ENCODE assay signal across 24 cellular contexts in genomic region chr2:120641366-120641771, GRCh38.
DNase-seq lines count a peak whose midpoint lies in the region; ATAC-seq and TF ChIP-seq lines count a peak whose summit lies in the region.
"Had no signal": no experiment of that assay in that cellular context is flagged by ENCODE, and none has a peak within 500 bp of the region (broad histone marks: within the 10 kb centered on the region; RNA-seq: fewer than 3 reads in every experiment).

No MANE protein-coding gene starts in this region.

- ATAC-seq in sciatic nerve: peak; percentile 51
- ATAC-seq: GM12878, K562, left lobe of liver, T-cell had no signal

- intact Hi-C loops in sciatic nerve (cut with DNase I): loop anchor here (5.0 kb wide), 1 partner anchor 709 kb away; no protein-coding TSS in a partner anchor

- no peak for TF ChIP-seq CTCF in fibroblast of pulmonary artery (IDR thresholded peaks at IDR 0.05; ENCODE audit: low read length, missing control alignments)

- DNase-seq in GM03348 (ENCODE audit: low spot score): peak; percentile 66
- peak; percentile 9 for DNase-seq in amniotic epithelial cell (ENCODE audit: low read depth)
- DNase-seq in fibroblast of pulmonary artery (ENCODE audit: low read depth): peak; percentile 60
- DNase-seq in sciatic nerve (ENCODE audit: low spot score): no peak
- no peak for DNase-seq in AML-193 (lab: John Stamatoyannopoulos, UW)
- no peak for DNase-seq in activated CD4-positive, CD25-positive, alpha-beta regulatory T cell treated with anti-CD3 and anti-CD28 coated beads, Interleukin-2, amount 50 U/mL, for 72 hours
- DNase-seq in midbrain (lab: John Stamatoyannopoulos, UW): no peak
- DNase-seq in NCI-H2029 (lab: John Stamatoyannopoulos, UW): no peak
- DNase-seq: activated CD4-positive, alpha-beta T cell treated with anti-CD3 and anti-CD28 coated beads, Interleukin-2, amount 50 U/mL, for 1 hour; activated effector memory CD4-positive, alpha-beta T cell treated with anti-CD3 and anti-CD28 coated beads, Interleukin-2, amount 50 U/mL, for 16 hours; CD4-positive, alpha-beta memory T cell; DMS153; GOT3; NCI-H2227 treated with DMSO at 0.1 percent for 48 hours; NCI-H82; retina; SHP77 treated with DMSO at 0.1 percent for 48 hours; stimulated activated CD4-positive, alpha-beta T cell treated with anti-CD3 and anti-CD28 coated beads, Interleukin-15, amount 100 ng/mL, for 24 hours; T-cell; testis had no signal

- H3K4me3 ChIP-seq in fibroblast of pulmonary artery (replicated peaks; ENCODE audit: low read depth, low read length): no peak overlapping the region
- H3K4me3 ChIP-seq: esophagus muscularis mucosa, GM12878, K562, testis had no signal

Comparison
In these comparisons a context has a peak if more than half of its experiments do, and no peak if none do; other contexts are left out.
1. DNase-seq: peak in GM03348 (single experiment), amniotic epithelial cell (single experiment) and fibroblast of pulmonary artery (single experiment); none in sciatic nerve (single experiment), AML-193 (0 of 2), activated CD4-positive, CD25-positive, alpha-beta regulatory T cell treated with anti-CD3 and anti-CD28 coated beads, Interleukin-2, amount 50 U/mL, for 72 hours (single experiment), midbrain (single experiment) and NCI-H2029 (single experiment).